In genomic region chr18:49813071-49813320, GRCh38 we compare ENCODE assay signal across 8 cellular contexts. TPM values are rescaled to one million over a fixed set of nuclear protein-coding genes. Genes with fewer than 3 reads are reported as not detected.
DNase-seq lines count a peak whose midpoint lies in the region; ATAC-seq lines count a peak whose summit lies in the region.

No MANE protein-coding gene starts in this region.

- H3K36me3 Mint-ChIP-seq in T-helper 17 cell (ENCODE audit: low read depth): peaks cover 7% of the 10 kb centered on the region

- no peaks in the 10 kb centered on the region for H3K27me3 Mint-ChIP-seq in T-helper 17 cell

- H3K9me3 ChIP-seq in T-helper 17 cell (ENCODE audit: control insufficient read depth, low read length, poor library complexity, severe bottlenecking): no peaks in the 10 kb centered on the region
- H3K9me3 ChIP-seq in muscle layer of colon (ENCODE audit: low read length): no peaks in the 10 kb centered on the region

- H3K4me1 Mint-ChIP-seq in T-helper 17 cell: peaks cover 39% of the 10 kb centered on the region

- H3K4me3 Mint-ChIP-seq in T-helper 17 cell: peak overlapping the region; percentile 100

- peak overlapping the region; percentile 92 for H3K9ac ChIP-seq in muscle layer of colon (ENCODE audit: low read length)

- no peaks in the 10 kb centered on the region for H3K27me3 ChIP-seq in muscle layer of colon (ENCODE audit: control insufficient read depth in 1 of 2, insufficient read depth in 2 of 2, low read length in 2 of 2)

- H3K4me3 ChIP-seq in muscle layer of colon (ENCODE audit: low read depth in 1 of 2, low read length in 2 of 2): peak overlapping the region; percentile 90 to 92

- no peaks in the 10 kb centered on the region for H3K36me3 ChIP-seq in muscle layer of colon (ENCODE audit: insufficient read depth, low read length)

- peak overlapping the region; percentile 95 for H3K27ac Mint-ChIP-seq in T-helper 17 cell

- H3K4me1 ChIP-seq in muscle layer of colon (ENCODE audit: insufficient read depth, low read length): peaks cover 21% of the 10 kb centered on the region

- ATAC-seq in GM19468 (IDR thresholded peaks at IDR 0.05; ENCODE audit: extremely low read depth, unreplicated experiment) (peak; percentile 3), HG03565 (IDR thresholded peaks at IDR 0.05; ENCODE audit: unreplicated experiment) (peak; percentile 24), T-helper 17 cell (no peak), esophagus mucosa (peak; percentile 7)

- DNase-seq in EL (peak; percentile 41), T-helper 17 cell (peak in 1 of 3 donors; percentile 11), SKM-1 treated with dmso at 0.1 percent for 144 hours (lab: John Stamatoyannopoulos, UW; ENCODE audit: unreplicated experiment) (no peak)
- no peak for DNase-seq in effector CD4-positive, alpha-beta T cell

- peak overlapping the region; percentile 97 for H3K27ac ChIP-seq in muscle layer of colon (ENCODE audit: low read depth, low read length)

RNA-seq across cellular contexts. Expression of gene ACAA2, which starts 0.3 kb away (rescaled TPM):
- total RNA-seq in T-helper 17 cell: 10 to 100 TPM; 19.8 to 21.4 TPM
- total RNA-seq in esophagus mucosa: 27.6 TPM
